8 cellular contexts compared by ENCODE assay signal in genomic region chr7:99979814-99980225, GRCh38. TPM values are rescaled to one million over a fixed set of nuclear protein-coding genes. Genes with fewer than 3 reads are reported as not detected.
DNase-seq lines count a peak whose midpoint lies in the region; ATAC-seq and TF ChIP-seq lines count a peak whose summit lies in the region.
"Not testable (repeated sequence)": the region's sequence is repeated elsewhere in the genome, so short reads cannot be mapped to it uniquely, and the experiment has no call there.

No MANE protein-coding gene starts in this region.

- TF ChIP-seq POLR2A in right lobe of liver (IDR thresholded peaks at IDR 0.05); vagina (IDR thresholded peaks at IDR 0.05): not testable (repeated sequence)

- TF ChIP-seq CTCF in GM12865 (IDR thresholded peaks at IDR 0.05; ENCODE audit: insufficient read depth, low read depth, low read length, missing control alignments), result peak; percentile 33
- peak in 55 of 56 donors; percentile 62 to 87 (median 76) for TF ChIP-seq CTCF in dorsolateral prefrontal cortex (IDR thresholded peaks at IDR 0.05 in 54 of 56, conservative IDR thresholded peaks at IDR 0.05 in 2 of 56; ENCODE audit: low read depth in 1 of 56, partially characterized antibody in 56 of 56)
- peak; percentile 76 to 77 (median 76) for TF ChIP-seq CTCF in right lobe of liver (IDR thresholded peaks at IDR 0.05)
- peak; percentile 50 to 69 (median 51) for TF ChIP-seq CTCF in vagina (IDR thresholded peaks at IDR 0.05)

- intact Hi-C loops in dorsolateral prefrontal cortex (cut with DNase I); vagina (cut with DNase I): not testable (repeated sequence)
- intact Hi-C loops in right lobe of liver (cut with DNase I), result loop anchor here (10.0 kb wide), 1 partner anchor 45 kb away; no protein-coding TSS in a partner anchor

- H3K9me3 ChIP-seq in right lobe of liver, vagina: not testable (repeated sequence)

- H3K4me1 ChIP-seq in right lobe of liver, result peaks cover 0 to 31% (median 9%) of the 10 kb centered on the region in 4 donors
- H3K4me1 ChIP-seq in vagina, result not testable (repeated sequence)

- not testable (repeated sequence) for H3K27me3 ChIP-seq in dorsolateral prefrontal cortex, right lobe of liver, vagina

- ATAC-seq in right lobe of liver, result peak; percentile 30 to 43 (median 36)

- H3K27ac ChIP-seq in dorsolateral prefrontal cortex, vagina: not testable (repeated sequence)
- peak overlapping the region in 2 of 3 donors; percentile 8 to 20 for H3K27ac ChIP-seq in right lobe of liver

- DNase-seq in GM12865 (ENCODE audit: low read depth); right lobe of liver; vagina (ENCODE audit: extremely low spot score in 2 of 2): not testable (repeated sequence)
- DNase-seq in NCI-H1048 (lab: John Stamatoyannopoulos, UW) (peak; percentile 8), SK-MEL-5 (ENCODE audit: low read depth, low spot score) (peak; percentile 44), activated T-cell treated with anti-CD3 and anti-CD28 coated beads for 4 hours (peak; percentile 59), dorsolateral prefrontal cortex (peak in 8 of 10 donors; percentile 57 to 84 (median 74))
- DNase-seq in stimulated activated CD4-positive, alpha-beta T cell treated with anti-CD3 and anti-CD28 coated beads, Interleukin-15, amount 100 ng/mL, for 48 hours (ENCODE audit: low read depth in 2 of 2), result peak; percentile 21 to 40

- WGBS in right lobe of liver (ENCODE audit: insufficient coverage, low coverage, low lambda C conversion rate, missing lambda C conversion rate), result 3% methylated on average over 5 of the region's 10 CpGs

- H3K4me3 ChIP-seq in GM12865 (ENCODE audit: low read depth, low read length); vagina: not testable (repeated sequence)
- peak overlapping the region in 6 of 59 donors; percentile 2 to 47 (median 19) for H3K4me3 ChIP-seq in dorsolateral prefrontal cortex
- peak overlapping the region in 1 of 3 donors; percentile 32 for H3K4me3 ChIP-seq in right lobe of liver

- H3K36me3 ChIP-seq in right lobe of liver, vagina: not testable (repeated sequence)

- in situ Hi-C loops in SK-MEL-5 (cut with HindIII; ENCODE audit: low pct_unique_long_range_greater_than_20kb, low sequenced_read_pairs), result not testable (repeated sequence)

RNA-seq across cellular contexts. Expression of gene AZGP1, which starts 4.0 kb away (rescaled TPM):
- 1.1 and 1.8 TPM in 2 replicates for total RNA-seq in SK-MEL-5 (2014; rRNA removed; shearing (Covaris generic))
- polyA plus RNA-seq in SK-MEL-5 (2015; cell fraction: cytosol; rRNA removed), result 1.6 and 2.6 TPM in 2 replicates
- polyA plus RNA-seq in SK-MEL-5 (2015; cell fraction: nucleus; rRNA removed), result 7.5 and 9.8 TPM in 2 replicates
- total RNA-seq in dorsolateral prefrontal cortex, result 100 to 1,000 TPM in 1 of 120 experiments, 10 to 100 TPM in 92, 1 to 10 TPM in 27; 3.4 to 103 (median 21.2) TPM
- 1,000 to 10,000 TPM in 4 of 6 experiments, 100 to 1,000 TPM in 2; 762 to 2,105 (median 1,328) TPM for total RNA-seq in right lobe of liver
- total RNA-seq in vagina, result 2.7 TPM

RNA-seq across cellular contexts. Expression of gene ZKSCAN1, which starts 35.6 kb away (rescaled TPM):
- total RNA-seq in SK-MEL-5 (2014; rRNA removed; shearing (Covaris generic)), result 34.7 and 37.2 TPM in 2 replicates
- polyA plus RNA-seq in SK-MEL-5 (2015; cell fraction: cytosol; rRNA removed), result 34.9 and 43.7 TPM in 2 replicates
- polyA plus RNA-seq in SK-MEL-5 (2015; cell fraction: nucleus; rRNA removed), result 40.7 and 48.3 TPM in 2 replicates
- 100 to 1,000 TPM in 118 of 120 experiments, 10 to 100 TPM in 2; 96.1 to 181 (median 132) TPM for total RNA-seq in dorsolateral prefrontal cortex
- total RNA-seq in right lobe of liver, result 100 to 1,000 TPM in 2 of 6 experiments, 10 to 100 TPM in 4; 24.5 to 147 (median 80.1) TPM
- 36.6 TPM for total RNA-seq in vagina

RNA-seq across cellular contexts. Expression of gene GJC3, which starts 50.4 kb away (rescaled TPM):
- total RNA-seq in SK-MEL-5 (2014; rRNA removed; shearing (Covaris generic)), result 0.29 and 1.0 TPM in 2 replicates
- polyA plus RNA-seq in SK-MEL-5 (2015; cell fraction: cytosol; rRNA removed), result 0.32 and 0.44 TPM in 2 replicates
- 0.57 and 0.95 TPM in 2 replicates for polyA plus RNA-seq in SK-MEL-5 (2015; cell fraction: nucleus; rRNA removed)
- total RNA-seq in dorsolateral prefrontal cortex (1 to 10 TPM in 12 of 120 experiments, under 1 TPM in 45, not detected in 63; 0.36 to 2.7 (median 0.73) TPM), right lobe of liver (under 1 TPM; 0.17 to 0.86 (median 0.44) TPM), vagina (not detected)

Comparison
In these comparisons a context has a peak if more than half of its experiments do, and no peak if none do; other contexts are left out.
1. RNA of gene AZGP1, which starts 4.0 kb away (total RNA-seq): 762 to 2,105 TPM in right lobe of liver; 3.4 to 103 TPM in dorsolateral prefrontal cortex, 2.7 TPM in vagina (single experiment) and 1.1 to 1.8 TPM in SK-MEL-5; every median in the first group is over 4 times any median in the second.
2. Peak in every context shown above with its lines, with median percentiles within 50 percentile points of each other: CTCF ChIP-seq.